21 cellular contexts compared by ENCODE assay signal in genomic region chr2:55478610-55479301, GRCh38.
"Had no signal": no experiment of that assay in that cellular context is flagged by ENCODE, and none has a peak within 500 bp of the region (broad histone marks: within the 10 kb centered on the region; RNA-seq: fewer than 3 reads in every experiment).

No MANE protein-coding gene starts in this region.

- H3K36me3 ChIP-seq: gastrocnemius medialis, left lung, prostate gland, sigmoid colon, stomach, thyroid gland, vagina had no signal

- H3K4me1 ChIP-seq: gastrocnemius medialis, left lung, prostate gland, sigmoid colon, stomach, thyroid gland, vagina had no signal

- DNase-seq: cortex of kidney; effector memory CD8-positive, alpha-beta T cell; foreskin fibroblast; gastrocnemius medialis; head of caudate nucleus; left lung; mesendoderm; naive thymus-derived CD8-positive, alpha-beta T cell; nephron progenitor cell; nucleus accumbens; right cardiac atrium; sigmoid colon; stimulated activated CD4-positive, alpha-beta T cell treated with anti-CD3 and anti-CD28 coated beads, Interleukin-2, amount 100 ng/mL, for 24 hours; stimulated activated CD4-positive, alpha-beta T cell treated with anti-CD3 and anti-CD28 coated beads, Interleukin-4, amount 100 ng/mL, for 24 hours; stimulated activated naive CD4-positive, alpha-beta T cell treated with Interleukin-2 at 50 U/mL for 16 hours; stomach; thyroid gland; trophoblast cell had no signal

- H3K27me3 ChIP-seq: gastrocnemius medialis, left lung, sigmoid colon, stomach, thyroid gland, vagina had no signal

- ATAC-seq: effector memory CD8-positive, alpha-beta T cell; gastrocnemius medialis; left lung; naive thymus-derived CD8-positive, alpha-beta T cell; right cardiac atrium; stimulated activated effector memory CD8-positive, alpha-beta T cell treated with anti-CD3 and anti-CD28 coated beads, Interleukin-12 subunit alpha, Interleukin-12 subunit beta, amount 100 ng/mL, for 72 hours had no signal

- H3K27ac ChIP-seq: gastrocnemius medialis, left lung, prostate gland, sigmoid colon, stomach, thyroid gland, vagina had no signal

- H3K4me3 ChIP-seq: gastrocnemius medialis, left lung, prostate gland, sigmoid colon, stomach, thyroid gland, vagina had no signal

- H3K9me3 ChIP-seq: gastrocnemius medialis, prostate gland, thyroid gland, vagina had no signal
